ENCODE assay signal across 12 cellular contexts in genomic region chr2:110106642-110107041, GRCh38. TPM values are rescaled to one million over a fixed set of nuclear protein-coding genes. Genes with fewer than 3 reads are reported as not detected.
DNase-seq lines count a peak whose midpoint lies in the region; ATAC-seq and TF ChIP-seq lines count a peak whose summit lies in the region.
"Had no signal": no experiment of that assay in that cellular context is flagged by ENCODE, and none has a peak within 500 bp of the region (broad histone marks: within the 10 kb centered on the region; RNA-seq: fewer than 3 reads in every experiment).

No MANE protein-coding gene starts in this region.

- H3K36me3 ChIP-seq in Panc1 (ENCODE audit: control insufficient read depth, insufficient read depth, low read length) (peaks cover 4% of the 10 kb centered on the region; the same call in 1 of the 2 replicates), esophagus muscularis mucosa (no peaks in the 10 kb centered on the region), stomach (no peaks in the 10 kb centered on the region)
- H3K36me3 ChIP-seq: spleen had no signal

- no TSS peak for BruUV-seq in Panc1 (replicated peaks; lab: Mats Ljungman, UMichigan)

- TF ChIP-seq POLR2A in esophagus muscularis mucosa (IDR thresholded peaks at IDR 0.05; ENCODE audit: low read depth) (no peak), stomach (IDR thresholded peaks at IDR 0.05) (no peak)

- DNase-seq in ELR (ENCODE audit: low read depth) (peak; percentile 39), Panc1 (ENCODE audit: low read depth, low spot score) (no peak), esophagus muscularis mucosa (ENCODE audit: extremely low spot score) (peak; percentile 50), stomach (peak; percentile 57), NCI-H1105 (lab: John Stamatoyannopoulos, UW) (no peak), inferior parietal cortex (ENCODE audit: extremely low spot score) (no peak), COLO668 (lab: John Stamatoyannopoulos, UW; ENCODE audit: unreplicated experiment) (no peak)
- DNase-seq: activated CD8-positive, alpha-beta memory T cell treated with anti-CD3 and anti-CD28 coated beads, Interleukin-2, amount 50 U/mL, for 48 hours; heart left ventricle; spleen; stimulated activated naive B cell treated with anti-CD40 and anti-IgM and Interleukin-4, amounts not matched to agents 10 μg/mL and 1 μg/mL and 100 μg/mL, for 72 hours had no signal

- no peak for TF ChIP-seq EP300 in esophagus muscularis mucosa (IDR thresholded peaks at IDR 0.05)
- TF ChIP-seq EP300 in stomach (IDR thresholded peaks at IDR 0.05) = no peak

- WGBS in esophagus muscularis mucosa = 74% methylated on average over 6 of the region's 6 CpGs
- 45 to 70% (median 49%) methylated on average over 6 of the region's 6 CpGs for WGBS in stomach, 5 donors

- CTCF ChIA-PET in Panc1 (lab: Charles Lee) = interaction anchor here (0.7 kb wide), 1 partner anchor 9 kb away, joined by 6 read pairs; the partner anchor contains the start of gene MALL

- intact Hi-C loops in Panc1 (cut with micrococcal nuclease; ENCODE audit: unreplicated experiment) = no loop called here
- intact Hi-C loops in esophagus muscularis mucosa (cut with DNase I) = no loop called here
- intact Hi-C loops in stomach (cut with DNase I; ENCODE audit: low total_unique reads) = no loop called here

- POLR2A ChIA-PET in Panc1 (lab: Charles Lee) = interaction anchor here (0.6 to 1.4 kb wide), 2 partner anchors 15 to 18 kb away, joined by 4 read pairs; no protein-coding TSS in a partner anchor

- peak overlapping the region; percentile 94 for H3K27ac ChIP-seq in Panc1 (ENCODE audit: low read length)
- peak overlapping the region in 1 of 4 donors; percentile 5 for H3K27ac ChIP-seq in esophagus muscularis mucosa (replicated peaks in 1 of 4)
- peak overlapping the region in 2 of 5 donors; percentile 7 to 34 for H3K27ac ChIP-seq in stomach
- H3K27ac ChIP-seq: spleen had no signal

- H3K4me3 ChIP-seq in Panc1 (ENCODE audit: low read depth in 2 of 2, low read length in 2 of 2) (peak overlapping the region; percentile 1 to 13; a peak in 2 of 4 replicates), esophagus muscularis mucosa (no peak overlapping the region), stomach (no peak overlapping the region)
- H3K4me3 ChIP-seq: heart left ventricle, spleen had no signal

- H3K4me1 ChIP-seq in Panc1 (ENCODE audit: control insufficient read depth, insufficient read depth, low read length) = peaks cover 78% of the 10 kb centered on the region
- peaks cover 7 to 22% (median 16%) of the 10 kb centered on the region in 4 donors for H3K4me1 ChIP-seq in esophagus muscularis mucosa
- peaks cover 0 to 8% (median 6%) of the 10 kb centered on the region in 4 donors for H3K4me1 ChIP-seq in stomach

- in situ Hi-C loops in Panc1 (cut with HindIII; ENCODE audit: low pct_unique_long_range_greater_than_20kb, low sequenced_read_pairs) = no loop called here

- H3K27me3 ChIP-seq in Panc1 (ENCODE audit: control insufficient read depth, insufficient read depth, low read length) (no peaks in the 10 kb centered on the region), esophagus muscularis mucosa (peaks cover 0 to 29% (median 0%) of the 10 kb centered on the region in 4 donors), stomach (peaks cover 0 to 8% (median 0%) of the 10 kb centered on the region in 3 donors)
- H3K27me3 ChIP-seq: heart left ventricle had no signal

- TF ChIP-seq CTCF in Panc1 (IDR thresholded peaks at IDR 0.05) (no peak), esophagus muscularis mucosa (IDR thresholded peaks at IDR 0.05) (no peak), stomach (IDR thresholded peaks at IDR 0.05) (no peak)

- H3K9me3 ChIP-seq in Panc1 (ENCODE audit: control insufficient read depth, insufficient read depth, low read depth, low read length) = peaks cover 3% of the 10 kb centered on the region; the same call in 1 of the 2 replicates
- H3K9me3 ChIP-seq in esophagus muscularis mucosa = no peaks in the 10 kb centered on the region
- H3K9me3 ChIP-seq in stomach = peaks cover 0 to 9% (median 3%) of the 10 kb centered on the region in 4 donors

- peak; percentile 59 for ATAC-seq in Panc1
- no peak for ATAC-seq in GM18868 (IDR thresholded peaks at IDR 0.05; ENCODE audit: unreplicated experiment)
- ATAC-seq: stimulated activated naive B cell treated with anti-CD40 and anti-IgM and Interleukin-4, amounts not matched to agents 10 μg/mL and 1 μg/mL and 100 μg/mL, for 72 hours had no signal

RNA-seq across cellular contexts. Expression of gene MALL, which starts 9.0 kb away (rescaled TPM):
- total RNA-seq in Panc1 (2021; ENCODE audit: unreplicated experiment) (159 TPM), esophagus muscularis mucosa (10 to 100 TPM in 3 of 4 donors, 1 to 10 TPM in 1; 5.0 to 20.4 (median 18.1) TPM), stomach (10 to 100 TPM in 1 of 5 donors, 1 to 10 TPM in 3, not detected in 1; 1.3 to 28.4 (median 5.5) TPM)
- 224 TPM for polyA plus RNA-seq in Panc1 (2012; ENCODE audit: insufficient read length)
- 10 to 100 TPM in 1 of 3 donors, 1 to 10 TPM in 2; 2.3 to 37.6 (median 2.7) TPM for polyA plus RNA-seq in stomach

Comparison
In these comparisons a context has a peak if more than half of its experiments do, and no peak if none do; other contexts are left out.
1. DNase-seq: peak in ELR (single experiment), esophagus muscularis mucosa (single experiment) and stomach (single experiment); none in Panc1 (single experiment), NCI-H1105 (single experiment), inferior parietal cortex (single experiment) and COLO668 (single experiment).
2. H3K4me3 ChIP-seq: peak in Panc1 (2 of 2); none in esophagus muscularis mucosa (0 of 4) and stomach (0 of 4).